Comparison of ENCODE assay signal across 37 cellular contexts in the genomic region with DNA sequence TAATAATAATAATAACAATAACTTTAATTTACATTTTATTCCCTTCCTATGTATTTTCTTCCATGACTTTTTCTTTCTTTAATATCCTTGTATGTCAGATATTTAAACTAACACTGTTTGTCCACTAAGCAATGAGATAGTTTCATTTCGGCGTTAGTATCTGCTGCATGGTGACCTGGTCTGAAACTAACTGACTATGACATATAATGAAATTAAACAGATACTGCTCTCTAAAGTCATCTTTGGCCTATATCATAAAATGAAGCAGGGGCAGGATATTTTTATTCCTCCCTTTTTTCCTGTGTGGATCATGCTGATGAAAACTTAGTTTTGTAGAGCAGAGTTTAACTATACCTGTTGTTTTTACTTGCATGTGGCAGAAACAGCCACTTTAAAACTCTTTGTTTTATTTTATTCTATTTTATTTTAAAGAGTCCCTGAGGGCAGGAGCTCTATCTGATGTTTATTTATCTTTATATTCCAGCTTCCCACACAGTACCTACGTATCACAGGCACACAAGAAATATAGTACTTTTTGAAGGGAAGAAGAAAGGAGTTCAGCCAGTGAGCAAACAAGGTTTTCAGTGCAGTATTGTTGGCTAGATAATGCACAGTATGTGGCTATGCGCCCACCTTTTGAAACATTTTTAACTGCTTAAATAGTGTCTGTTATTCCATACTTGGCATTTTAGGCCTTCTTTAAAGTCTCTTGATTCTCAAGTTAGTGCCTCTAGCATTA.
"Had no signal": no experiment of that assay in that cellular context is flagged by ENCODE, and none has a peak within 500 bp of the region (broad histone marks: within the 10 kb centered on the region; RNA-seq: fewer than 3 reads in every experiment).

No MANE protein-coding gene starts in this region.

- ATAC-seq: activated CD4-positive, CD25-positive, alpha-beta regulatory T cell treated with anti-CD3 and anti-CD28 coated beads, Interleukin-2, amount 50 U/mL, for 24 hours; foreskin keratinocyte; heart left ventricle; left colon; naive thymus-derived CD8-positive, alpha-beta T cell; pancreas; stimulated activated memory B cell treated with anti-CD40 and anti-IgM and Interleukin-4, amounts not matched to agents 10 μg/mL and 1 μg/mL and 100 μg/mL, for 72 hours; stimulated activated naive CD8-positive, alpha-beta T cell treated with anti-CD3 and anti-CD28 coated beads, Interleukin-15, amount 100 ng/mL, for 72 hours had no signal

- H3K4me1 Mint-ChIP-seq: activated naive CD4-positive, alpha-beta T cell treated with anti-CD3 and anti-CD28 coated beads, Interleukin-2, amount 10 ng/mL, durations not matched to agents 7 days and 5 days; activated naive CD8-positive, alpha-beta T cell treated with anti-CD3 and anti-CD28 coated beads, Interleukin-2, amount 10 ng/mL, durations not matched to agents 7 days and 5 days; immature natural killer cell; naive thymus-derived CD8-positive, alpha-beta T cell; neural crest cell; stimulated activated memory B cell treated with anti-CD40 and anti-IgM and Interleukin-4, amounts not matched to agents 10 μg/mL and 1 μg/mL and 100 μg/mL, for 72 hours; stimulated activated naive CD8-positive, alpha-beta T cell treated with anti-CD3 and anti-CD28 coated beads, Interleukin-15, amount 100 ng/mL, for 72 hours had no signal

- H3K27ac ChIP-seq: breast epithelium, foreskin keratinocyte, heart left ventricle, pancreas, prostate gland, upper lobe of left lung, vagina, WERI-Rb-1 had no signal

- H3K36me3 ChIP-seq: breast epithelium, prostate gland had no signal

- H3K4me3 ChIP-seq: breast epithelium, pancreas, prostate gland, smooth muscle cell, upper lobe of left lung, vagina had no signal

- H3K9me3 ChIP-seq: pancreas, prostate gland, vagina had no signal

- H3K4me1 ChIP-seq: breast epithelium, foreskin keratinocyte, heart left ventricle, pancreas, prostate gland, upper lobe of left lung, vagina had no signal

- H3K27ac Mint-ChIP-seq: activated CD4-positive, alpha-beta memory T cell treated with anti-CD3 and anti-CD28 coated beads for 36 hours; activated naive CD4-positive, alpha-beta T cell treated with anti-CD3 and anti-CD28 coated beads, Interleukin-2, amount 10 ng/mL, durations not matched to agents 7 days and 5 days; activated naive CD8-positive, alpha-beta T cell treated with anti-CD3 and anti-CD28 coated beads, Interleukin-2, amount 10 ng/mL, durations not matched to agents 7 days and 5 days; immature natural killer cell; naive thymus-derived CD8-positive, alpha-beta T cell; stimulated activated memory B cell treated with anti-CD40 and anti-IgM and Interleukin-4, amounts not matched to agents 10 μg/mL and 1 μg/mL and 100 μg/mL, for 72 hours; stimulated activated naive CD8-positive, alpha-beta T cell treated with anti-CD3 and anti-CD28 coated beads, Interleukin-15, amount 100 ng/mL, for 72 hours had no signal

- H3K27me3 Mint-ChIP-seq: activated CD4-positive, alpha-beta memory T cell treated with anti-CD3 and anti-CD28 coated beads for 36 hours; activated naive CD4-positive, alpha-beta T cell treated with anti-CD3 and anti-CD28 coated beads, Interleukin-2, amount 10 ng/mL, durations not matched to agents 7 days and 5 days; activated naive CD8-positive, alpha-beta T cell treated with anti-CD3 and anti-CD28 coated beads, Interleukin-2, amount 10 ng/mL, durations not matched to agents 7 days and 5 days; stimulated activated memory B cell treated with anti-CD40 and anti-IgM and Interleukin-4, amounts not matched to agents 10 μg/mL and 1 μg/mL and 100 μg/mL, for 72 hours; stimulated activated naive CD8-positive, alpha-beta T cell treated with anti-CD3 and anti-CD28 coated beads, Interleukin-15, amount 100 ng/mL, for 72 hours had no signal

- DNase-seq: activated CD4-positive, alpha-beta memory T cell treated with anti-CD3 and anti-CD28 coated beads for 36 hours; activated CD4-positive, alpha-beta T cell treated with anti-CD3 and anti-CD28 coated beads for 48 hours; activated CD8-positive, alpha-beta memory T cell treated with anti-CD3 and anti-CD28 coated beads, Interleukin-2, amount 50 U/mL, for 4 hours; activated gamma-delta T cell; activated naive CD4-positive, alpha-beta T cell treated with anti-CD3 and anti-CD28 coated beads, Interleukin-2, amount 10 ng/mL, durations not matched to agents 7 days and 5 days; activated naive CD8-positive, alpha-beta T cell treated with anti-CD3 and anti-CD28 coated beads, Interleukin-2, amount 10 ng/mL, durations not matched to agents 7 days and 5 days; activated T-cell treated with anti-CD3 and anti-CD28 coated beads, Interleukin-2, amount 50 U/mL, for 1 hour; amniotic stem cell; central memory CD4-positive, alpha-beta T cell; dermis blood vessel endothelial cell; effector CD4-positive, alpha-beta T cell; erythroblast; foreskin keratinocyte; heart left ventricle; hypothalamus; immature natural killer cell; kidney; left colon; midbrain; naive thymus-derived CD8-positive, alpha-beta T cell; nucleus accumbens; pancreas; stimulated activated CD4-positive, alpha-beta T cell treated with anti-CD3 and anti-CD28 coated beads, Interleukin-1b, Interleukin-23, amount 100 ng/mL, for 48 hours; stimulated activated CD4-positive, alpha-beta T cell treated with anti-CD3 and anti-CD28 coated beads, Interleukin-4, amount 100 ng/mL, for 4 hours; stimulated activated CD8-positive, alpha-beta memory T cell treated with anti-CD3 and anti-CD28 coated beads, Interleukin-4, amount 100 ng/mL, for 48 hours; stimulated activated naive CD8-positive, alpha-beta T cell treated with anti-CD3 and anti-CD28 coated beads, Interleukin-15, amount 100 ng/mL, for 72 hours; substantia nigra; T1000; upper lobe of left lung; WERI-Rb-1 had no signal

- H3K4me2 ChIP-seq: smooth muscle cell had no signal

- H3K4me3 Mint-ChIP-seq: activated CD4-positive, alpha-beta memory T cell treated with anti-CD3 and anti-CD28 coated beads for 36 hours; activated naive CD4-positive, alpha-beta T cell treated with anti-CD3 and anti-CD28 coated beads, Interleukin-2, amount 10 ng/mL, durations not matched to agents 7 days and 5 days; activated naive CD8-positive, alpha-beta T cell treated with anti-CD3 and anti-CD28 coated beads, Interleukin-2, amount 10 ng/mL, durations not matched to agents 7 days and 5 days; immature natural killer cell; naive thymus-derived CD8-positive, alpha-beta T cell; neural crest cell; stimulated activated memory B cell treated with anti-CD40 and anti-IgM and Interleukin-4, amounts not matched to agents 10 μg/mL and 1 μg/mL and 100 μg/mL, for 72 hours; stimulated activated naive CD8-positive, alpha-beta T cell treated with anti-CD3 and anti-CD28 coated beads, Interleukin-15, amount 100 ng/mL, for 72 hours had no signal

- H3K27me3 ChIP-seq: breast epithelium, foreskin keratinocyte, heart left ventricle, pancreas, upper lobe of left lung, vagina had no signal

- FAIRE-seq: kidney, pancreas had no signal
